Comparison of ENCODE assay signal across 8 cellular contexts in genomic region chrX:104343408-104344129, GRCh38.
DNase-seq lines count a peak whose midpoint lies in the region; ATAC-seq, FAIRE-seq and TF ChIP-seq lines count a peak whose summit lies in the region.

No MANE protein-coding gene starts in this region.

- peak; percentile 11 for DNase-seq in Ammon's horn (ENCODE audit: low spot score)
- no peak for DNase-seq in GM12891 (ENCODE audit: insufficient read length, low spot score)
- DNase-seq in NCI-H446 (lab: John Stamatoyannopoulos, UW) = peak; percentile 2 to 55
- DNase-seq in activated CD4-positive, alpha-beta T cell treated with anti-CD3 and anti-CD28 coated beads, Interleukin-2, amount 50 U/mL, for 48 hours = peak; percentile 9 to 33
- DNase-seq in foreskin keratinocyte = peak in 1 of 2 donors; percentile 59
- no peak for DNase-seq in HTR-8/SVneo (ENCODE audit: insufficient read length, low spot score)

- peak; percentile 86 for FAIRE-seq in GM12891 (lab: Jason Lieb, UNC)
- FAIRE-seq in HTR-8/SVneo (lab: Jason Lieb, UNC) = no peak

- peak; percentile 75 for TF ChIP-seq CTCF in foreskin keratinocyte (conservative IDR thresholded peaks at IDR 0.05)

- H3K4me3 ChIP-seq in skeletal muscle satellite cell (ENCODE audit: low read length) = no peak overlapping the region

- no peaks in the 10 kb centered on the region for H3K27me3 ChIP-seq in foreskin keratinocyte
- H3K27me3 ChIP-seq in skeletal muscle satellite cell (ENCODE audit: control insufficient read depth, insufficient read depth, low read length) = peaks cover 42% of the 10 kb centered on the region

- ATAC-seq in HG02884 (IDR thresholded peaks at IDR 0.05; ENCODE audit: unreplicated experiment) (peak; percentile 93), foreskin keratinocyte (peak; percentile 90)

- no peaks in the 10 kb centered on the region for H3K9me3 ChIP-seq in skeletal muscle satellite cell (replicated peaks; ENCODE audit: low read length)

- H3K36me3 ChIP-seq in skeletal muscle satellite cell (ENCODE audit: insufficient read depth, low read length) = no peaks in the 10 kb centered on the region

- H3K9ac ChIP-seq in skeletal muscle satellite cell (ENCODE audit: low read depth, low read length) = no peak overlapping the region

- TF ChIP-seq POLR2A in GM12891 (IDR thresholded peaks at IDR 0.05; ENCODE audit: low read depth, low read length) = no peak

- H3K4me1 ChIP-seq in foreskin keratinocyte (no peaks in the 10 kb centered on the region), skeletal muscle satellite cell (ENCODE audit: control insufficient read depth, insufficient read depth, low read length) (no peaks in the 10 kb centered on the region)

- peak overlapping the region; percentile 26 for H3K4me2 ChIP-seq in skeletal muscle satellite cell (ENCODE audit: low read length)

- no peak overlapping the region for H3K27ac ChIP-seq in foreskin keratinocyte

TF ChIP-seq in GM12891, 5 proteins besides CTCF, POLR2A, EP300 and RAD21:
- TF ChIP-seq TAF1 (IDR thresholded peaks at IDR 0.05; ENCODE audit: low read depth, low read length) (no peak), POU2F2 (IDR thresholded peaks at IDR 0.05; ENCODE audit: low read depth, low read length) (no peak)

Comparison
In these comparisons a context has a peak if more than half of its experiments do, and no peak if none do; other contexts are left out.
1. DNase-seq: peak in Ammon's horn (single experiment), NCI-H446 (2 of 2) and activated CD4-positive, alpha-beta T cell treated with anti-CD3 and anti-CD28 coated beads, Interleukin-2, amount 50 U/mL, for 48 hours (2 of 2); none in GM12891 (single experiment) and HTR-8/SVneo (single experiment).